Comparison of ENCODE assay signal across 3 cellular contexts in the genomic region with DNA sequence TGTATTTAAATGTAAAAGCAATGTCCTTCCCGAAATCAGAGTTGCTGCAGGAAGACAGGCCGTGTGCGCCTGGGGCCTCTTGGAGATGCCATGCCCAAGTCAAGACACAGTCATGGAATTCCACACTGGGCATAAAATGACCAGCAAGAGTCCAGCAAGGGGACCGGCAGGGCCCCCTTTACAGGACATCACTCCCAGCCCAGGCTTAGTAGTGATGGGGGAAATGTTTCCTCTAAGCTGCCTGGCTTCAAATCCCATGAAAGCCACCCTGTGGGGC.
TF ChIP-seq lines count a peak whose summit lies in the region.

No MANE protein-coding gene starts in this region.

TF ChIP-seq in A549, 52 proteins besides CTCF, POLR2A, EP300 and RAD21:
- TF ChIP-seq, protein P1, sequence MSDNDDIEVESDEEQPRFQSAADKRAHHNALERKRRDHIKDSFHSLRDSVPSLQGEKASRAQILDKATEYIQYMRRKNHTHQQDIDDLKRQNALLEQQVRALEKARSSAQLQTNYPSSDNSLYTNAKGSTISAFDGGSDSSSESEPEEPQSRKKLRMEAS (IDR thresholded peaks at IDR 0.05), result no peak
- TF ChIP-seq HDAC2 (IDR thresholded peaks at IDR 0.05) (no peak), EHF (CRISPR knock-in tag; IDR thresholded peaks at IDR 0.05) (no peak), MAFK (IDR thresholded peaks at IDR 0.05; ENCODE audit: partially characterized antibody) (no peak), SMC3 (IDR thresholded peaks at IDR 0.05) (no peak), FOXS1 (CRISPR knock-in tag; IDR thresholded peaks at IDR 0.05) (no peak), CHD4 (IDR thresholded peaks at IDR 0.05; ENCODE audit: borderline replicate concordance) (no peak), MAZ (IDR thresholded peaks at IDR 0.05; ENCODE audit: borderline replicate concordance, low read depth, low read length) (no peak), EHMT2 (IDR thresholded peaks at IDR 0.05; ENCODE audit: low read depth) (no peak)
- TF ChIP-seq, protein P2, sequence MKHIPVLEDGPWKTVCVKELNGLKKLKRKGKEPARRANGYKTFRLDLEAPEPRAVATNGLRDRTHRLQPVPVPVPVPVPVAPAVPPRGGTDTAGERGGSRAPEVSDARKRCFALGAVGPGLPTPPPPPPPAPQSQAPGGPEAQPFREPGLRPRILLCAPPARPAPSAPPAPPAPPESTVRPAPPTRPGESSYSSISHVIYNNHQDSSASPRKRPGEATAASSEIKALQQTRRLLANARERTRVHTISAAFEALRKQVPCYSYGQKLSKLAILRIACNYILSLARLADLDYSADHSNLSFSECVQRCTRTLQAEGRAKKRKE (CRISPR knock-in tag; IDR thresholded peaks at IDR 0.05; ENCODE audit: low read depth), result no peak
- TF ChIP-seq, protein P3, sequence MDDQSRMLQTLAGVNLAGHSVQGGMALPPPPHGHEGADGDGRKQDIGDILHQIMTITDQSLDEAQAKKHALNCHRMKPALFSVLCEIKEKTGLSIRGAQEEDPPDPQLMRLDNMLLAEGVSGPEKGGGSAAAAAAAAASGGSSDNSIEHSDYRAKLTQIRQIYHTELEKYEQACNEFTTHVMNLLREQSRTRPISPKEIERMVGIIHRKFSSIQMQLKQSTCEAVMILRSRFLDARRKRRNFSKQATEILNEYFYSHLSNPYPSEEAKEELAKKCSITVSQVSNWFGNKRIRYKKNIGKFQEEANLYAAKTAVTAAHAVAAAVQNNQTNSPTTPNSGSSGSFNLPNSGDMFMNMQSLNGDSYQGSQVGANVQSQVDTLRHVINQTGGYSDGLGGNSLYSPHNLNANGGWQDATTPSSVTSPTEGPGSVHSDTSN (IDR thresholded peaks at IDR 0.05), result no peak
- TF ChIP-seq, protein P4, sequence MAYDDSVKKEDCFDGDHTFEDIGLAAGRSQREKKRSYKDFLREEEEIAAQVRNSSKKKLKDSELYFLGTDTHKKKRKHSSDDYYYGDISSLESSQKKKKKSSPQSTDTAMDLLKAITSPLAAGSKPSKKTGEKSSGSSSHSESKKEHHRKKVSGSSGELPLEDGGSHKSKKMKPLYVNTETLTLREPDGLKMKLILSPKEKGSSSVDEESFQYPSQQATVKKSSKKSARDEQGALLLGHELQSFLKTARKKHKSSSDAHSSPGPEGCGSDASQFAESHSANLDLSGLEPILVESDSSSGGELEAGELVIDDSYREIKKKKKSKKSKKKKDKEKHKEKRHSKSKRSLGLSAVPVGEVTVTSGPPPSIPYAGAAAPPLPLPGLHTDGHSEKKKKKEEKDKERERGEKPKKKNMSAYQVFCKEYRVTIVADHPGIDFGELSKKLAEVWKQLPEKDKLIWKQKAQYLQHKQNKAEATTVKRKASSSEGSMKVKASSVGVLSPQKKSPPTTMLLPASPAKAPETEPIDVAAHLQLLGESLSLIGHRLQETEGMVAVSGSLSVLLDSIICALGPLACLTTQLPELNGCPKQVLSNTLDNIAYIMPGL (CRISPR knock-in tag; IDR thresholded peaks at IDR 0.05; ENCODE audit: borderline replicate concordance), result no peak

TF ChIP-seq in HCT116, 20 proteins besides CTCF, POLR2A, EP300 and RAD21:
- no peak for TF ChIP-seq YY1 (IDR thresholded peaks at IDR 0.05; ENCODE audit: extremely low read depth, insufficient replicate concordance, low read depth, low read length)
- no peak for TF ChIP-seq FOSL1 (IDR thresholded peaks at IDR 0.05; ENCODE audit: low read depth)
- no peak for TF ChIP-seq SRF (IDR thresholded peaks at IDR 0.05; ENCODE audit: low read depth)
- TF ChIP-seq ZFX (IDR thresholded peaks at IDR 0.05), result no peak
- no peak for TF ChIP-seq SP1 (IDR thresholded peaks at IDR 0.05; ENCODE audit: low read depth)
- no peak for TF ChIP-seq POLR2AphosphoS5 (IDR thresholded peaks at IDR 0.05; ENCODE audit: low read depth, low read length)
- TF ChIP-seq CEBPB (IDR thresholded peaks at IDR 0.05; ENCODE audit: low read depth), result no peak
- TF ChIP-seq EZH2 (IDR thresholded peaks at IDR 0.05), result no peak
- TF ChIP-seq ATF3 (IDR thresholded peaks at IDR 0.05), result no peak
- TF ChIP-seq, protein P5, sequence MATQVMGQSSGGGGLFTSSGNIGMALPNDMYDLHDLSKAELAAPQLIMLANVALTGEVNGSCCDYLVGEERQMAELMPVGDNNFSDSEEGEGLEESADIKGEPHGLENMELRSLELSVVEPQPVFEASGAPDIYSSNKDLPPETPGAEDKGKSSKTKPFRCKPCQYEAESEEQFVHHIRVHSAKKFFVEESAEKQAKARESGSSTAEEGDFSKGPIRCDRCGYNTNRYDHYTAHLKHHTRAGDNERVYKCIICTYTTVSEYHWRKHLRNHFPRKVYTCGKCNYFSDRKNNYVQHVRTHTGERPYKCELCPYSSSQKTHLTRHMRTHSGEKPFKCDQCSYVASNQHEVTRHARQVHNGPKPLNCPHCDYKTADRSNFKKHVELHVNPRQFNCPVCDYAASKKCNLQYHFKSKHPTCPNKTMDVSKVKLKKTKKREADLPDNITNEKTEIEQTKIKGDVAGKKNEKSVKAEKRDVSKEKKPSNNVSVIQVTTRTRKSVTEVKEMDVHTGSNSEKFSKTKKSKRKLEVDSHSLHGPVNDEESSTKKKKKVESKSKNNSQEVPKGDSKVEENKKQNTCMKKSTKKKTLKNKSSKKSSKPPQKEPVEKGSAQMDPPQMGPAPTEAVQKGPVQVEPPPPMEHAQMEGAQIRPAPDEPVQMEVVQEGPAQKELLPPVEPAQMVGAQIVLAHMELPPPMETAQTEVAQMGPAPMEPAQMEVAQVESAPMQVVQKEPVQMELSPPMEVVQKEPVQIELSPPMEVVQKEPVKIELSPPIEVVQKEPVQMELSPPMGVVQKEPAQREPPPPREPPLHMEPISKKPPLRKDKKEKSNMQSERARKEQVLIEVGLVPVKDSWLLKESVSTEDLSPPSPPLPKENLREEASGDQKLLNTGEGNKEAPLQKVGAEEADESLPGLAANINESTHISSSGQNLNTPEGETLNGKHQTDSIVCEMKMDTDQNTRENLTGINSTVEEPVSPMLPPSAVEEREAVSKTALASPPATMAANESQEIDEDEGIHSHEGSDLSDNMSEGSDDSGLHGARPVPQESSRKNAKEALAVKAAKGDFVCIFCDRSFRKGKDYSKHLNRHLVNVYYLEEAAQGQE (IDR thresholded peaks at IDR 0.05; ENCODE audit: low read depth), result no peak
- TF ChIP-seq EGR1 (IDR thresholded peaks at IDR 0.05; ENCODE audit: low read depth), result no peak
- TF ChIP-seq, protein P1 (IDR thresholded peaks at IDR 0.05), result no peak
- TF ChIP-seq EZH2phosphoT487 (IDR thresholded peaks at IDR 0.05; ENCODE audit: borderline replicate concordance), result no peak

TF ChIP-seq in WTC11, 78 proteins besides CTCF, POLR2A, EP300 and RAD21:
- TF ChIP-seq JAZF1 (CRISPR knock-in tag; IDR thresholded peaks at IDR 0.05), result no peak
- TF ChIP-seq OVOL2 (CRISPR knock-in tag; IDR thresholded peaks at IDR 0.05; ENCODE audit: borderline replicate concordance), result no peak
- TF ChIP-seq PREB (CRISPR knock-in tag; IDR thresholded peaks at IDR 0.05; ENCODE audit: borderline replicate concordance), result no peak
- no peak for TF ChIP-seq NFATC4 (CRISPR knock-in tag; IDR thresholded peaks at IDR 0.05)
- TF ChIP-seq, protein P4 (CRISPR knock-in tag; IDR thresholded peaks at IDR 0.05), result no peak
- TF ChIP-seq, protein P6, sequence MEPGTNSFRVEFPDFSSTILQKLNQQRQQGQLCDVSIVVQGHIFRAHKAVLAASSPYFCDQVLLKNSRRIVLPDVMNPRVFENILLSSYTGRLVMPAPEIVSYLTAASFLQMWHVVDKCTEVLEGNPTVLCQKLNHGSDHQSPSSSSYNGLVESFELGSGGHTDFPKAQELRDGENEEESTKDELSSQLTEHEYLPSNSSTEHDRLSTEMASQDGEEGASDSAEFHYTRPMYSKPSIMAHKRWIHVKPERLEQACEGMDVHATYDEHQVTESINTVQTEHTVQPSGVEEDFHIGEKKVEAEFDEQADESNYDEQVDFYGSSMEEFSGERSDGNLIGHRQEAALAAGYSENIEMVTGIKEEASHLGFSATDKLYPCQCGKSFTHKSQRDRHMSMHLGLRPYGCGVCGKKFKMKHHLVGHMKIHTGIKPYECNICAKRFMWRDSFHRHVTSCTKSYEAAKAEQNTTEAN (CRISPR knock-in tag; IDR thresholded peaks at IDR 0.05), result no peak
- TF ChIP-seq, protein P7, sequence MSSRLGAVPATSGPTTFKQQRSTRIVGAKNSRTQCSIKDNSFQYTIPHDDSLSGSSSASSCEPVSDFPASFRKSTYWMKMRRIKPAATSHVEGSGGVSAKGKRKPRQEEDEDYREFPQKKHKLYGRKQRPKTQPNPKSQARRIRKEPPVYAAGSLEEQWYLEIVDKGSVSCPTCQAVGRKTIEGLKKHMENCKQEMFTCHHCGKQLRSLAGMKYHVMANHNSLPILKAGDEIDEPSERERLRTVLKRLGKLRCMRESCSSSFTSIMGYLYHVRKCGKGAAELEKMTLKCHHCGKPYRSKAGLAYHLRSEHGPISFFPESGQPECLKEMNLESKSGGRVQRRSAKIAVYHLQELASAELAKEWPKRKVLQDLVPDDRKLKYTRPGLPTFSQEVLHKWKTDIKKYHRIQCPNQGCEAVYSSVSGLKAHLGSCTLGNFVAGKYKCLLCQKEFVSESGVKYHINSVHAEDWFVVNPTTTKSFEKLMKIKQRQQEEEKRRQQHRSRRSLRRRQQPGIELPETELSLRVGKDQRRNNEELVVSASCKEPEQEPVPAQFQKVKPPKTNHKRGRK (CRISPR knock-in tag; IDR thresholded peaks at IDR 0.05; ENCODE audit: borderline replicate concordance), result no peak
